Comparison of ENCODE assay signal across 21 cellular contexts in genomic region chr10:29426420-29426819, GRCh38.
"Had no signal": no experiment of that assay in that cellular context is flagged by ENCODE, and none has a peak within 500 bp of the region (broad histone marks: within the 10 kb centered on the region; RNA-seq: fewer than 3 reads in every experiment).

No MANE protein-coding gene starts in this region.

- H3K4me1 ChIP-seq: colonic mucosa, foreskin keratinocyte had no signal

- ATAC-seq: foreskin keratinocyte, left colon, left ventricle myocardium superior had no signal

- H3K4me3 ChIP-seq: colonic mucosa, hepatocyte, lung, right atrium auricular region, sigmoid colon, stomach had no signal

- H2AFZ ChIP-seq: hepatocyte had no signal

- H3K36me3 ChIP-seq: colonic mucosa had no signal

- H3K4me2 ChIP-seq: hepatocyte had no signal

- DNase-seq: colonic mucosa; effector CD4-positive, alpha-beta T cell; endodermal cell; erythroblast; foreskin keratinocyte; head of caudate nucleus; left colon; left ventricle myocardium superior; mesenchymal stem cell; midbrain; naive B cell; sigmoid colon; small intestine; stimulated activated CD4-positive, alpha-beta T cell treated with anti-CD3 and anti-CD28 coated beads, Interleukin-12 subunit alpha, Interleukin-12 subunit beta, amount 100 ng/mL, for 4 hours; stimulated activated naive CD4-positive, alpha-beta T cell; stomach; substantia nigra; trophoblast cell had no signal

- H3K79me2 ChIP-seq: hepatocyte had no signal

- H3K27ac ChIP-seq: colonic mucosa, foreskin keratinocyte, hepatocyte, right atrium auricular region, sigmoid colon, stomach had no signal

- H3K9me3 ChIP-seq: colonic mucosa, right atrium auricular region, sigmoid colon, stomach had no signal

- H3K27me3 ChIP-seq: colonic mucosa, foreskin keratinocyte, hepatocyte, right atrium auricular region, sigmoid colon, stomach had no signal
